Comparison of ENCODE assay signal across 8 cellular contexts in genomic region chr17:42154514-42154883, GRCh38. TPM values are rescaled to one million over a fixed set of nuclear protein-coding genes. Genes with fewer than 3 reads are reported as not detected.
DNase-seq lines count a peak whose midpoint lies in the region; ATAC-seq and TF ChIP-seq lines count a peak whose summit lies in the region.

No MANE protein-coding gene starts in this region.

- peak overlapping the region; percentile 93 to 100 for H3K4me3 ChIP-seq in mesenchymal stem cell (ENCODE audit: insufficient read depth in 1 of 2, low read depth in 1 of 2, low read length in 2 of 2)

- no peak overlapping the region for H2AK5ac ChIP-seq in mesenchymal stem cell (ENCODE audit: low read length, severe bottlenecking)

- H3K4me1 Mint-ChIP-seq in stimulated activated naive CD8-positive, alpha-beta T cell treated with anti-CD3 and anti-CD28 coated beads, Interleukin-15, Interleukin-2, amounts not matched to agents 100 ng/mL and 50 ng/mL, for 24 hours (ENCODE audit: low read depth), result peaks cover 45% of the 10 kb centered on the region
- peaks cover 44% of the 10 kb centered on the region for H3K4me1 Mint-ChIP-seq in brain

- H3K4me3 Mint-ChIP-seq in stimulated activated naive CD8-positive, alpha-beta T cell treated with anti-CD3 and anti-CD28 coated beads, Interleukin-15, Interleukin-2, amounts not matched to agents 100 ng/mL and 50 ng/mL, for 24 hours, result peak overlapping the region; percentile 95
- peak overlapping the region; percentile 90 to 96 (median 95) for H3K4me3 Mint-ChIP-seq in brain

- H2BK15ac ChIP-seq in mesenchymal stem cell (ENCODE audit: low read depth, poor library complexity, severe bottlenecking), result peak overlapping the region; percentile 21

- H3K27ac ChIP-seq in mesenchymal stem cell (ENCODE audit: low read length, poor library complexity, severe bottlenecking), result no peak overlapping the region

- ATAC-seq in stimulated activated naive CD8-positive, alpha-beta T cell treated with anti-CD3 and anti-CD28 coated beads, Interleukin-15, Interleukin-2, amounts not matched to agents 100 U/mL and 50 U/mL, for 24 hours, result no peak
- ATAC-seq in HG02610 (IDR thresholded peaks at IDR 0.05; ENCODE audit: unreplicated experiment) (no peak), GM21423 (IDR thresholded peaks at IDR 0.05; ENCODE audit: unreplicated experiment) (no peak), GM18867 (IDR thresholded peaks at IDR 0.05; ENCODE audit: unreplicated experiment) (no peak)

- TF ChIP-seq CTCF in brain (conservative IDR thresholded peaks at IDR 0.05), result no peak

- no peaks in the 10 kb centered on the region for H3K27me3 ChIP-seq in mesenchymal stem cell (ENCODE audit: control insufficient read depth in 1 of 2, insufficient read depth in 1 of 2, low read length in 2 of 2)

- no peak overlapping the region for H2AFZ ChIP-seq in mesenchymal stem cell (ENCODE audit: low read depth, low read length)

- peaks cover 9 to 10% of the 10 kb centered on the region in 2 experiments for H3K36me3 ChIP-seq in mesenchymal stem cell (ENCODE audit: control insufficient read depth in 1 of 2, insufficient read depth in 2 of 2, low read depth in 1 of 2, low read length in 2 of 2)

- peak overlapping the region; percentile 100 for H3K9ac ChIP-seq in mesenchymal stem cell (ENCODE audit: low read length)

- peaks cover 1% of the 10 kb centered on the region for H3K79me1 ChIP-seq in mesenchymal stem cell (replicated peaks; ENCODE audit: low read length, poor library complexity, severe bottlenecking)

- peaks cover 4% of the 10 kb centered on the region for H3K36me3 Mint-ChIP-seq in stimulated activated naive CD8-positive, alpha-beta T cell treated with anti-CD3 and anti-CD28 coated beads, Interleukin-15, Interleukin-2, amounts not matched to agents 100 ng/mL and 50 ng/mL, for 24 hours (ENCODE audit: low read depth)
- no peaks in the 10 kb centered on the region for H3K36me3 Mint-ChIP-seq in brain

- peak overlapping the region; percentile 94 for H4K8ac ChIP-seq in mesenchymal stem cell (ENCODE audit: low read length)

- H3K9me3 Mint-ChIP-seq in stimulated activated naive CD8-positive, alpha-beta T cell treated with anti-CD3 and anti-CD28 coated beads, Interleukin-15, Interleukin-2, amounts not matched to agents 100 ng/mL and 50 ng/mL, for 24 hours, result no peaks in the 10 kb centered on the region
- H3K9me3 Mint-ChIP-seq in brain, result peaks cover 0 to 2% (median 0%) of the 10 kb centered on the region in 5 experiments

- peak overlapping the region; percentile 84 for H4K91ac ChIP-seq in mesenchymal stem cell (ENCODE audit: low read length)

- DNase-seq in stimulated activated naive CD8-positive, alpha-beta T cell treated with anti-CD3 and anti-CD28 coated beads, Interleukin-15, Interleukin-2, amounts not matched to agents 100 U/mL and 50 U/mL, for 24 hours, result no peak
- no peak for DNase-seq in mesenchymal stem cell
- no peak for DNase-seq in stimulated activated CD4-positive, alpha-beta T cell treated with anti-CD3 and anti-CD28 coated beads, Interleukin-4, amount 100 ng/mL, for 4 hours

- 0% methylated on average over 12 of the region's 12 CpGs for WGBS in mesenchymal stem cell

- peak overlapping the region; percentile 79 for H3K4me2 ChIP-seq in mesenchymal stem cell (ENCODE audit: low read length, poor library complexity, severe bottlenecking)

- H3K27ac Mint-ChIP-seq in stimulated activated naive CD8-positive, alpha-beta T cell treated with anti-CD3 and anti-CD28 coated beads, Interleukin-15, Interleukin-2, amounts not matched to agents 100 ng/mL and 50 ng/mL, for 24 hours, result peak overlapping the region; percentile 92
- H3K27ac Mint-ChIP-seq in brain, result peak overlapping the region; percentile 81 to 93 (median 92)

- H3K4me1 ChIP-seq in mesenchymal stem cell (ENCODE audit: control insufficient read depth, insufficient read depth, low read depth, low read length), result peaks cover 18% of the 10 kb centered on the region

- H3K14ac ChIP-seq in mesenchymal stem cell (ENCODE audit: low read length in 2 of 2), result peak overlapping the region in 1 of 2 experiments; percentile 83

- H2BK12ac ChIP-seq in mesenchymal stem cell (ENCODE audit: low read length in 2 of 2), result peak overlapping the region in 1 of 2 experiments; percentile 47

- no peaks in the 10 kb centered on the region for H3K27me3 Mint-ChIP-seq in stimulated activated naive CD8-positive, alpha-beta T cell treated with anti-CD3 and anti-CD28 coated beads, Interleukin-15, Interleukin-2, amounts not matched to agents 100 ng/mL and 50 ng/mL, for 24 hours
- peaks cover 5% of the 10 kb centered on the region for H3K27me3 Mint-ChIP-seq in brain

- H3K18ac ChIP-seq in mesenchymal stem cell (ENCODE audit: low read depth in 1 of 2, low read length in 2 of 2), result peak overlapping the region; percentile 79 to 94

- no peak overlapping the region for H2BK120ac ChIP-seq in mesenchymal stem cell (ENCODE audit: low read depth, low read length)

- no peak overlapping the region for H2BK5ac ChIP-seq in mesenchymal stem cell (ENCODE audit: low read depth, low read length, poor library complexity, severe bottlenecking)

- H3K9me3 ChIP-seq in mesenchymal stem cell (ENCODE audit: control insufficient read depth, low read length), result no peaks in the 10 kb centered on the region

- peak overlapping the region; percentile 52 to 86 for H3K4ac ChIP-seq in mesenchymal stem cell (ENCODE audit: low read depth in 1 of 2, low read length in 2 of 2)

- H3K23ac ChIP-seq in mesenchymal stem cell (ENCODE audit: low read length in 2 of 2), result no peak overlapping the region

RNA-seq across cellular contexts. Expression of gene RAB5C, which starts 0.3 kb away (rescaled TPM):
- 255 TPM for polyA plus RNA-seq in brain (ENCODE audit: insufficient read depth, low read depth, low replicate concordance)
- 239 TPM for polyA plus RNA-seq in mesenchymal stem cell (2013, experiment 1 of 2)
- polyA plus RNA-seq in mesenchymal stem cell (2013, experiment 2 of 2), result 228 TPM

RNA-seq across cellular contexts. Expression of gene KCNH4, which starts 26.4 kb away (rescaled TPM):
- 0.88 TPM for polyA plus RNA-seq in brain (ENCODE audit: insufficient read depth, low read depth, low replicate concordance)
- polyA plus RNA-seq in mesenchymal stem cell (2013, experiment 1 of 2), result not detected
- not detected for polyA plus RNA-seq in mesenchymal stem cell (2013, experiment 2 of 2)

RNA-seq across cellular contexts. Expression of gene HCRT, which starts 30.8 kb away (rescaled TPM):
- not detected for polyA plus RNA-seq in brain (ENCODE audit: insufficient read depth, low read depth, low replicate concordance)
- not detected for polyA plus RNA-seq in mesenchymal stem cell (2013, experiment 1 of 2)
- polyA plus RNA-seq in mesenchymal stem cell (2013, experiment 2 of 2), result not detected

RNA-seq across cellular contexts. Expression of gene HSPB9, which starts 31.9 kb away (rescaled TPM):
- 0.54 TPM for polyA plus RNA-seq in brain (ENCODE audit: insufficient read depth, low read depth, low replicate concordance)
- not detected for polyA plus RNA-seq in mesenchymal stem cell (2013, experiment 1 of 2)
- polyA plus RNA-seq in mesenchymal stem cell (2013, experiment 2 of 2), result not detected

RNA-seq across cellular contexts. Expression of gene KAT2A, which starts 33.3 kb away (rescaled TPM):
- 19.4 TPM for polyA plus RNA-seq in brain (ENCODE audit: insufficient read depth, low read depth, low replicate concordance)
- polyA plus RNA-seq in mesenchymal stem cell (2013, experiment 1 of 2), result 14.9 TPM
- 14.8 TPM for polyA plus RNA-seq in mesenchymal stem cell (2013, experiment 2 of 2)
